8 cellular contexts compared by ENCODE assay signal in the genomic region with DNA sequence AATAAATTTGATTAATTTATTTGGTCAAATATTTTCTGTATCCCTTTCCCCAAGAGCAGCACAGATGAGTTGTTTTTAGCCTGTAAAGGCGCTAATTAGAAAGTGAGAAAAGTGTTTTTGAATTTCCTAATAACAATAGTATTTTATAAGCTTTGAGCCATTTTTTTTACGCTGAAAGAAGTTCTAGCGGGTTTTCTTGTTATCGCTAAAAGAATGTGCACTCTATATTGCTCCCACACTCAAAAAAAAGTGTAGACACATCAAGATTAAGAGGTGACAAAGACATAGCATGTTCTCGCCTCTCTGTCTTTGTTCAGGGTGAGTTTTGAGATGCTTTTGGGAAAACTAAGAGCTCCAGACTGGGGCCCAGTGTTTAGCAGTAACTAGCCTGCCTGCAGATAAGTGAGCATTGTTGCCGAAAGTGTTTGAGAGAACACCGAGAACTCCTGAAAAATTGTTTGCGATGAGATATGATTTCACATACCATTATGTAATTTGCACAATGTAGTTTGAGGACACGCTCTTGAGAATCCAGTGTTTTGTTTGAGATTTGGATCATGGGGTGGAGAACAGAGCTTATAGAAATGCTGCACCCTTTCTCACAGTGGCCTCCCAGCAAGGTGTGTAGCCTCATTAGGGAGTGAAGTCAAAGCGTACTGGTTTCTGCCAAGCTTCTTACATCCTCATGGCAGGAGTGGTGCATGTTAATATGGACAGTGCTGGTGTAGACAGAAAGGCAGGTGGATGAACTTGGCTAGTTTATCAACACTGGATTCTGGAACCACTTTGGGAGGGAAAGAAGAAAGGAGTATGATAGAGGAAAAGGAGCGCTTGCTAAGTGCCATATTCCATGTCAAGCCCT. TPM values are rescaled to one million over a fixed set of nuclear protein-coding genes. Genes with fewer than 3 reads are reported as not detected.
A peak's percentile ranks its signal among the peaks of the same experiment; 100 is the strongest.
DNase-seq lines count a peak whose midpoint lies in the region; ATAC-seq and TF ChIP-seq lines count a peak whose summit lies in the region.

No MANE protein-coding gene starts in this region.

- peaks cover 25% of the 10 kb centered on the region for H3K4me1 ChIP-seq in CD4-positive, CD25-positive, alpha-beta regulatory T cell (ENCODE audit: control insufficient read depth, insufficient read depth, low read length, poor library complexity, severe bottlenecking)
- peaks cover 21% of the 10 kb centered on the region for H3K4me1 ChIP-seq in OCI-LY3 (ENCODE audit: low read length)

- no peaks in the 10 kb centered on the region for H3K9me3 ChIP-seq in CD4-positive, CD25-positive, alpha-beta regulatory T cell (ENCODE audit: control insufficient read depth in 2 of 2, low read length in 2 of 2)
- H3K9me3 ChIP-seq in OCI-LY3 (ENCODE audit: insufficient read depth, low read length) (no peaks in the 10 kb centered on the region), neural cell (ENCODE audit: low read length) (no peaks in the 10 kb centered on the region)

- ATAC-seq in CD4-positive, CD25-positive, alpha-beta regulatory T cell (ENCODE audit: low read depth in 2 of 2), result no peak
- no peak for ATAC-seq in GM19395 (IDR thresholded peaks at IDR 0.05; ENCODE audit: unreplicated experiment)
- no peak for ATAC-seq in GM21619 (IDR thresholded peaks at IDR 0.05; ENCODE audit: unreplicated experiment)

- no peak overlapping the region for H3K4me3 ChIP-seq in CD4-positive, CD25-positive, alpha-beta regulatory T cell (ENCODE audit: low read depth, low read length)
- no peak overlapping the region for H3K4me3 ChIP-seq in OCI-LY3 (ENCODE audit: low read length)
- peak overlapping the region; percentile 99 for H3K4me3 ChIP-seq in neural cell (ENCODE audit: low read length)

- no peaks in the 10 kb centered on the region for H3F3A ChIP-seq in neural cell (ENCODE audit: insufficient read depth, low read length, poor library complexity, severe bottlenecking)

- peaks cover 0 to 3% (median 0%) of the 10 kb centered on the region in 7 donors for H3K9me3 Mint-ChIP-seq in CD4-positive, CD25-positive, alpha-beta regulatory T cell
- H3K9me3 Mint-ChIP-seq in endothelial cell (ENCODE audit: unreplicated experiment), result no peaks in the 10 kb centered on the region

- peak overlapping the region; percentile 100 for H3K4me2 ChIP-seq in OCI-LY3 (ENCODE audit: low read length)
- peak overlapping the region; percentile 81 for H3K4me2 ChIP-seq in neural cell (ENCODE audit: low read length)

- peak overlapping the region in 1 of 3 donors; percentile 7 for H3K27ac Mint-ChIP-seq in CD4-positive, CD25-positive, alpha-beta regulatory T cell
- H3K27ac Mint-ChIP-seq in endothelial cell (ENCODE audit: unreplicated experiment), result peak overlapping the region; percentile 71

- DNase-seq in CD4-positive, CD25-positive, alpha-beta regulatory T cell, result no peak
- DNase-seq in endothelial cell (ENCODE audit: low spot score), result no peak
- no peak for DNase-seq in LoVo (ENCODE audit: low spot score)
- no peak for DNase-seq in T-helper 9 cell

- H2AFZ ChIP-seq in OCI-LY3 (ENCODE audit: low read depth, low read length) (no peak overlapping the region), neural cell (ENCODE audit: low read depth, low read length) (no peak overlapping the region)

- peaks cover 10 to 34% (median 22%) of the 10 kb centered on the region in 4 donors for H3K4me1 Mint-ChIP-seq in CD4-positive, CD25-positive, alpha-beta regulatory T cell
- peaks cover 37% of the 10 kb centered on the region for H3K4me1 Mint-ChIP-seq in endothelial cell (ENCODE audit: unreplicated experiment)

- peak overlapping the region; percentile 48 to 94 (median 83) for H3K4me3 Mint-ChIP-seq in CD4-positive, CD25-positive, alpha-beta regulatory T cell
- peak overlapping the region; percentile 94 for H3K4me3 Mint-ChIP-seq in endothelial cell (ENCODE audit: unreplicated experiment)

- H3K36me3 ChIP-seq in CD4-positive, CD25-positive, alpha-beta regulatory T cell (ENCODE audit: control insufficient read depth, insufficient read depth, low read length), result no peaks in the 10 kb centered on the region
- no peaks in the 10 kb centered on the region for H3K36me3 ChIP-seq in OCI-LY3 (replicated peaks; ENCODE audit: low read depth, low read length)
- no peaks in the 10 kb centered on the region for H3K36me3 ChIP-seq in neural cell (ENCODE audit: insufficient read depth, low read length)

- H3K27ac ChIP-seq in CD4-positive, CD25-positive, alpha-beta regulatory T cell (ENCODE audit: insufficient read depth, low read length, poor library complexity, severe bottlenecking), result no peak overlapping the region
- H3K27ac ChIP-seq in OCI-LY3 (ENCODE audit: low read length) (no peak overlapping the region), neural cell (ENCODE audit: low read length) (no peak overlapping the region)

- no peak for TF ChIP-seq CTCF in OCI-LY3 (IDR thresholded peaks at IDR 0.05; ENCODE audit: low read depth, low read length)
- no peak for TF ChIP-seq CTCF in endothelial cell (IDR thresholded peaks at IDR 0.05; ENCODE audit: unreplicated experiment)
- no peak for TF ChIP-seq CTCF in neural cell (IDR thresholded peaks at IDR 0.05; ENCODE audit: poor library complexity, severe bottlenecking)

- no peak for TF ChIP-seq EP300 in neural cell (conservative IDR thresholded peaks at IDR 0.05; ENCODE audit: poor library complexity, severe bottlenecking)

- peaks cover 13% of the 10 kb centered on the region for H3K27me3 ChIP-seq in CD4-positive, CD25-positive, alpha-beta regulatory T cell (ENCODE audit: control insufficient read depth, insufficient read depth, low read length)
- peaks cover 17% of the 10 kb centered on the region for H3K27me3 ChIP-seq in OCI-LY3 (ENCODE audit: low read depth, low read length)
- peaks cover 18% of the 10 kb centered on the region for H3K27me3 ChIP-seq in neural cell (ENCODE audit: insufficient read depth, low read depth, low read length)

- no peaks in the 10 kb centered on the region for H3K36me3 Mint-ChIP-seq in CD4-positive, CD25-positive, alpha-beta regulatory T cell
- H3K36me3 Mint-ChIP-seq in endothelial cell (ENCODE audit: low read depth, unreplicated experiment), result peaks cover 35% of the 10 kb centered on the region

- no peak for TF ChIP-seq RAD21 in neural cell (conservative IDR thresholded peaks at IDR 0.05)

- H3K9ac ChIP-seq in OCI-LY3 (ENCODE audit: low read length), result no peak overlapping the region
- peak overlapping the region; percentile 87 for H3K9ac ChIP-seq in neural cell (ENCODE audit: low read length)

- H3K79me2 ChIP-seq in OCI-LY3 (ENCODE audit: low read length), result no peaks in the 10 kb centered on the region
- peaks cover 40% of the 10 kb centered on the region for H3K79me2 ChIP-seq in neural cell (replicated peaks; ENCODE audit: insufficient read depth, low read length)

- peaks cover 58% of the 10 kb centered on the region for H3K27me3 Mint-ChIP-seq in CD4-positive, CD25-positive, alpha-beta regulatory T cell
- H3K27me3 Mint-ChIP-seq in endothelial cell (ENCODE audit: unreplicated experiment), result peaks cover 9% of the 10 kb centered on the region

- H3K9me2 ChIP-seq in neural cell (ENCODE audit: insufficient read depth, low read length), result no peaks in the 10 kb centered on the region

- no peaks in the 10 kb centered on the region for H4K20me1 ChIP-seq in OCI-LY3 (ENCODE audit: insufficient read depth, low read length)
- no peaks in the 10 kb centered on the region for H4K20me1 ChIP-seq in neural cell (ENCODE audit: insufficient read depth)

TF ChIP-seq in neural cell, 6 proteins besides CTCF, POLR2A, EP300 and RAD21:
- TF ChIP-seq MXI1 (conservative IDR thresholded peaks at IDR 0.05; ENCODE audit: poor library complexity, severe bottlenecking) (no peak), EZH2 (IDR thresholded peaks at IDR 0.05; ENCODE audit: borderline replicate concordance, insufficient read depth, low read length, poor library complexity, severe bottlenecking) (no peak)

RNA-seq across cellular contexts. Expression of a gene that starts 1.5 kb away (rescaled TPM):
- total RNA-seq in CD4-positive, CD25-positive, alpha-beta regulatory T cell, result 6.8 TPM
- 1 to 10 TPM; 2.1 to 2.8 (median 2.7) TPM for polyA plus RNA-seq in CD4-positive, CD25-positive, alpha-beta regulatory T cell
- 342 TPM for total RNA-seq in endothelial cell (ENCODE audit: unreplicated experiment)
- polyA plus RNA-seq in neural cell, result 35.5 and 35.9 TPM in 2 replicates
- polyA minus RNA-seq in neural cell, result 55.8 and 62.9 TPM in 2 replicates

Comparison
In these comparisons a context has a peak if more than half of its experiments do, and no peak if none do; other contexts are left out.
1. RNA of a gene that starts 1.5 kb away (total RNA-seq): 342 TPM in endothelial cell (single experiment); 6.8 TPM in CD4-positive, CD25-positive, alpha-beta regulatory T cell (single experiment); every median in the first group is over 10 times any median in the second.